ENCODE assay signal across 8 cellular contexts in the genomic region with DNA sequence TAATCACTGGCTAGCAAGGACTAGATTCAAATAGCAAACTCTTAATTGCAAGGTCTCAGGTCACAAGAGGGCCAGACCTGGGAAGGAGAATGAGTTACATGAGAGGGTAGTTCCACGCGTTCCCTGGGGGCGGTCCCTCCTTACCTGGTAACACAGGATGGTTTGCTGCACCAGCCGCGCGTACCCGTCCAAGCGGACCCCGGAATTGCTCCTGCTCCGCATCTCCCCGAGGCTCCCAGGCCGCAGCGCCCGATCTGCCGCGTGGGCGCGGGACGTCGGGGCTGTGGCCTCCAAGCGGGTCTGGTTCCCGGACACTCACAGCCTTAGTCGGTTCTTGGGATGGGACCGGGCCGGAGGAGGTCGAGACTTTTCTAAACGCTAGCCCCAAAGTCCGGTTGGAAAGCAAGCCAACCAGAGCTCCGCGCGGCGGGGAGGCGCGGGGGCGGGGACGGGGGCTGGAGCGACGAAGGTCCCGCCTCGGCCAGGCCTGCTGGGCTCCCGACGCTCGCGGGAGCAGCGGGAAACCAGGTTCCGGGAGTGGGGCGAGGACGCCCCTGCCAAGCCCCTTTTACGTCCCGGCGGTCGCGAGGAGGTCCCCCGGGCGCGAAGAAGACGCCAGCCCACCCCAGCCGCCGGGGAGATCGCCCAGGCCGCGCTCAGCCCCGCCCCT. TPM values are rescaled to one million over a fixed set of nuclear protein-coding genes. Genes with fewer than 3 reads are reported as not detected.
DNase-seq lines count a peak whose midpoint lies in the region; ATAC-seq and TF ChIP-seq lines count a peak whose summit lies in the region.

TSS of gene PHKA2 (minus strand) at position 404 of the 670 bp plus-strand sequence. CDS start at position 222, 182 bp downstream.

- in situ Hi-C loops in brain microvascular endothelial cell (cut with HindIII; ENCODE audit: low pct_ligation_motif_present, low sequenced_read_pairs): no loop called here

- DNase-seq in CD1c-positive myeloid dendritic cell (ENCODE audit: extremely low spot score) (peak; percentile 58), GM19238 (ENCODE audit: insufficient read length, low spot score) (peak; percentile 30), SK-N-MC (ENCODE audit: low read depth, low spot score) (no peak), brain microvascular endothelial cell (peak; percentile 24), iPS-NIHi11 (ENCODE audit: low spot score) (peak; percentile 67), SIG-M5 treated with dmso at 0.1 percent for 504 hours (lab: John Stamatoyannopoulos, UW; ENCODE audit: unreplicated experiment) (no peak)

- H3K4me1 ChIP-seq in skeletal muscle tissue (ENCODE audit: control insufficient read depth in 3 of 3, insufficient read depth in 3 of 3, low read length in 3 of 3): peaks cover 5 to 8% (median 8%) of the 10 kb centered on the region in 3 donors

- ATAC-seq in HG03354 (IDR thresholded peaks at IDR 0.05; ENCODE audit: poor library complexity, severe bottlenecking, unreplicated experiment): peak; percentile 50

- peak within 1 kb of the TSS; percentile 84 for H3K4me3 ChIP-seq in SK-N-MC
- peak within 1 kb of the TSS; percentile 65 for H3K4me3 ChIP-seq in brain microvascular endothelial cell (ENCODE audit: low read depth, low read length)
- H3K4me3 ChIP-seq in skeletal muscle tissue (ENCODE audit: low read length in 3 of 3): peak within 1 kb of the TSS; percentile 68 to 85 (median 77)

- peak within 1 kb of the TSS; percentile 79; the same call in 1 of the 2 replicates for H3K27ac ChIP-seq in SK-N-MC
- peak within 1 kb of the TSS; percentile 90 for H3K27ac ChIP-seq in brain microvascular endothelial cell
- peak within 1 kb of the TSS; percentile 87 for H3K27ac ChIP-seq in skeletal muscle tissue (ENCODE audit: low read depth, low read length)

- H3K9ac ChIP-seq in SK-N-MC (ENCODE audit: insufficient read length) (peak within 1 kb of the TSS; percentile 89), skeletal muscle tissue (ENCODE audit: low read depth in 1 of 3, low read length in 3 of 3) (peak within 1 kb of the TSS; percentile 69 to 83 (median 82))

- H3K27me3 ChIP-seq in brain microvascular endothelial cell (replicated peaks): no peaks in the 10 kb centered on the region
- H3K27me3 ChIP-seq in skeletal muscle tissue (ENCODE audit: control insufficient read depth in 3 of 3, insufficient read depth in 3 of 3, low read length in 3 of 3): no peaks in the 10 kb centered on the region

- TF ChIP-seq CTCF in brain microvascular endothelial cell (IDR thresholded peaks at IDR 0.05; ENCODE audit: low read depth, low read length, missing control alignments): no peak

- H3K9me3 ChIP-seq in SK-N-MC (ENCODE audit: low read depth, low read length): no peaks in the 10 kb centered on the region
- H3K9me3 ChIP-seq in skeletal muscle tissue (ENCODE audit: control insufficient read depth in 3 of 3, low read length in 3 of 3): no peaks in the 10 kb centered on the region

- H3K36me3 ChIP-seq in SK-N-MC (ENCODE audit: insufficient read depth, low read length) (no peaks in the 10 kb centered on the region), brain microvascular endothelial cell (replicated peaks) (no peaks in the 10 kb centered on the region), skeletal muscle tissue (ENCODE audit: control insufficient read depth in 3 of 3, insufficient read depth in 3 of 3, low read length in 3 of 3) (peaks cover 0 to 2% (median 0%) of the 10 kb centered on the region in 3 donors)

RNA-seq across cellular contexts. Expression of gene PHKA2, which starts in this region (rescaled TPM):
- total RNA-seq in skeletal muscle tissue: 17.2 TPM

Comparison
In these comparisons a context has a peak if more than half of its experiments do, and no peak if none do; other contexts are left out.
1. DNase-seq: peak in CD1c-positive myeloid dendritic cell (single experiment), GM19238 (single experiment), brain microvascular endothelial cell (single experiment) and iPS-NIHi11 (single experiment); none in SK-N-MC (single experiment) and SIG-M5 treated with dmso at 0.1 percent for 504 hours (single experiment).
2. Peak in every context shown above with its lines, with median percentiles within 50 percentile points of each other: H3K27ac ChIP-seq and H3K4me3 ChIP-seq.